ENCODE assay signal across 25 cellular contexts in the genomic region with DNA sequence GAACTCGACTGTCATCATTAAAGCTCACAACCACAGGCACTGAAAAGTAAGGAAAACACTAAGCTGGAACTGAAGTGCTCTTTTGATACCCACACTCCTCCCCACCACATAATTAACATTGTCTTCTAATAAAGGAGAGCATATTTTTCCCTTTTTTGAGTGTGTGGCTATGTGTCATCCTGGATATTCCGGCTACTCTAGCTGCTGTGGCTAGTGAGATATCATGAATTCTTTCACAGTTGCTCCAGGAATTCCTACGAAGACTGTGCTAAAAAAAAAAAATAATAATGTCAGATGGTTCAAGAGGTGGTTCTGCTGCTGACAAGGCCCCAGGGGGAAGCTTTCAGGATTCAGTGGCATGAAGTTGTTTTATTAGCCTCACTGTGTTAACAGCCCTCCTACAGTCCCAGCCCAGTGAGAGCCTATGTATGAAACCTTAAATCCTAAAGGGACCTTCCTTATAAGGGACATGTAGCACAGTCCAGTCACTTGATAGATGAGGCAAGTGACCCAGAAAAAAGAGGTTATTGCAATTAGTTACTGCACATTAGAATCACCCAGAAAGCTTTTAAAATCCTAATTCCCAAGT. TPM values are rescaled to one million over a fixed set of nuclear protein-coding genes. Genes with fewer than 3 reads are reported as not detected.
DNase-seq lines count a peak whose midpoint lies in the region; ATAC-seq and TF ChIP-seq lines count a peak whose summit lies in the region.
"Had no signal": no experiment of that assay in that cellular context is flagged by ENCODE, and none has a peak within 500 bp of the region (broad histone marks: within the 10 kb centered on the region; RNA-seq: fewer than 3 reads in every experiment).

No MANE protein-coding gene starts in this region.

- no peaks in the 10 kb centered on the region for H3K9me3 ChIP-seq in gastroesophageal sphincter
- no peaks in the 10 kb centered on the region for H3K9me3 ChIP-seq in adrenal gland (replicated peaks in 1 of 3)

- H3K27me3 Mint-ChIP-seq in nephron progenitor cell (ENCODE audit: low read depth, poor library complexity) (peaks cover 26% of the 10 kb centered on the region), glutamatergic neuron (ENCODE audit: unreplicated experiment) (no peaks in the 10 kb centered on the region)

- peak; percentile 4 for DNase-seq in nephron progenitor cell
- no peak for DNase-seq in DMS114 treated with DMSO at 0.1 percent for 48 hours (lab: John Stamatoyannopoulos, UW; ENCODE audit: unreplicated experiment)
- DNase-seq in adrenal gland: no peak
- DNase-seq in glutamatergic neuron: no peak
- DNase-seq: activated B cell treated with CpG ODN at 0.5 μM for 24 hours; activated CD4-positive, alpha-beta T cell treated with anti-CD3 and anti-CD28 coated beads, Interleukin-2, amount 50 U/mL, for 48 hours; activated CD8-positive, alpha-beta memory T cell treated with anti-CD3 and anti-CD28 coated beads, Interleukin-2, amount 50 U/mL, for 4 hours; effector CD8-positive, alpha-beta T cell; GM23248; NCI-H1105 treated with DMSO at 0.1 percent for 48 hours; NCI-H446; SHP77; stimulated activated CD4-positive, alpha-beta T cell treated with anti-CD3 and anti-CD28 coated beads, Interleukin-1b, Interleukin-23, amount 100 ng/mL, for 48 hours; T-helper 9 cell had no signal

- H3K36me3 ChIP-seq in gastroesophageal sphincter (peaks cover 0 to 43% of the 10 kb centered on the region in 2 donors), urinary bladder (ENCODE audit: insufficient read depth) (no peaks in the 10 kb centered on the region), adrenal gland (replicated peaks in 1 of 2) (no peaks in the 10 kb centered on the region)
- H3K36me3 ChIP-seq: neural progenitor cell had no signal

- no peaks in the 10 kb centered on the region for H3K36me3 Mint-ChIP-seq in nephron progenitor cell (ENCODE audit: low read depth)
- no peaks in the 10 kb centered on the region for H3K36me3 Mint-ChIP-seq in glutamatergic neuron (ENCODE audit: unreplicated experiment)
- H3K36me3 Mint-ChIP-seq: activated naive CD8-positive, alpha-beta T cell; brain; neural progenitor cell had no signal

- no peak overlapping the region for H3K27ac Mint-ChIP-seq in nephron progenitor cell
- H3K27ac Mint-ChIP-seq in glutamatergic neuron (ENCODE audit: unreplicated experiment): no peak overlapping the region
- H3K27ac Mint-ChIP-seq: activated B cell treated with CpG ODN at 0.5 μM for 24 hours; activated naive CD8-positive, alpha-beta T cell; activated T-helper 2 cell treated with anti-CD3 and anti-CD28 coated beads, Interferon-gamma antibody, Interleukin-2, Interleukin-4, amounts not matched to agents 10 μg/mL and 5 μg/mL and 100 μg/mL, durations not matched to agents 14 hours and 24 hours and 36 hours; brain; IgD-negative memory B cell; neural progenitor cell had no signal

- no peak for TF ChIP-seq POLR2A in gastroesophageal sphincter (IDR thresholded peaks at IDR 0.05)
- TF ChIP-seq POLR2A in adrenal gland (IDR thresholded peaks at IDR 0.05): no peak

- H3K4me3 Mint-ChIP-seq in nephron progenitor cell (no peak overlapping the region), glutamatergic neuron (ENCODE audit: unreplicated experiment) (no peak overlapping the region)
- H3K4me3 Mint-ChIP-seq: activated B cell treated with CpG ODN at 0.5 μM for 24 hours; activated naive CD8-positive, alpha-beta T cell; brain; IgD-negative memory B cell; neural progenitor cell had no signal

- intact Hi-C loops in adrenal gland (cut with DNase I): no loop called here

- peaks cover under 1% of the 10 kb centered on the region for H3K9me3 Mint-ChIP-seq in nephron progenitor cell
- no peaks in the 10 kb centered on the region for H3K9me3 Mint-ChIP-seq in glutamatergic neuron (ENCODE audit: unreplicated experiment)
- H3K9me3 Mint-ChIP-seq: activated B cell treated with CpG ODN at 0.5 μM for 24 hours; activated T-helper 2 cell treated with anti-CD3 and anti-CD28 coated beads, Interferon-gamma antibody, Interleukin-2, Interleukin-4, amounts not matched to agents 10 μg/mL and 5 μg/mL and 100 μg/mL, durations not matched to agents 14 hours and 24 hours and 36 hours; IgD-negative memory B cell; neural progenitor cell had no signal

- TF ChIP-seq CTCF in VCaP (conservative IDR thresholded peaks at IDR 0.05) (no peak), gastroesophageal sphincter (IDR thresholded peaks at IDR 0.05) (no peak), nephron progenitor cell (IDR thresholded peaks at IDR 0.05) (no peak), adrenal gland (IDR thresholded peaks at IDR 0.05) (no peak), glutamatergic neuron (IDR thresholded peaks at IDR 0.05; ENCODE audit: partially characterized antibody, unreplicated experiment) (no peak)

- WGBS in gastroesophageal sphincter (ENCODE audit: low coverage in 1 of 2), 2 donors: 11 to 20% methylated on average over 3 of the region's 3 CpGs
- 39% methylated on average over 3 of the region's 3 CpGs for WGBS in urinary bladder
- 43 to 62% (median 51%) methylated on average over 3 of the region's 3 CpGs for WGBS in adrenal gland, 4 donors

- no peak for TF ChIP-seq EP300 in gastroesophageal sphincter (IDR thresholded peaks at IDR 0.05)

- ATAC-seq in gastroesophageal sphincter: peak; percentile 52

- peaks cover 16 to 93% (median 29%) of the 10 kb centered on the region in 3 donors for H3K4me1 ChIP-seq in gastroesophageal sphincter
- no peaks in the 10 kb centered on the region for H3K4me1 ChIP-seq in urinary bladder (ENCODE audit: insufficient read depth)
- peaks cover 5 to 22% of the 10 kb centered on the region in 2 donors for H3K4me1 ChIP-seq in adrenal gland (replicated peaks in 1 of 2)
- H3K4me1 ChIP-seq: neural progenitor cell had no signal

- H3K4me1 Mint-ChIP-seq in nephron progenitor cell: peaks cover 18% of the 10 kb centered on the region
- H3K4me1 Mint-ChIP-seq in glutamatergic neuron (ENCODE audit: low read depth, unreplicated experiment): peaks cover 9% of the 10 kb centered on the region
- H3K4me1 Mint-ChIP-seq: activated B cell treated with CpG ODN at 0.5 μM for 24 hours, IgD-negative memory B cell had no signal

- H3K4me3 ChIP-seq in gastroesophageal sphincter (no peak overlapping the region), urinary bladder (ENCODE audit: low read depth, low read length) (no peak overlapping the region), adrenal gland (no peak overlapping the region)
- H3K4me3 ChIP-seq: GM23248, neural progenitor cell had no signal

- H3K27me3 ChIP-seq in gastroesophageal sphincter (no peaks in the 10 kb centered on the region), adrenal gland (no peaks in the 10 kb centered on the region)

- H3K27ac ChIP-seq in VCaP (peak overlapping the region; percentile 76; the same call in 1 of the 2 replicates), gastroesophageal sphincter (peak overlapping the region; percentile 80 to 87 (median 86)), urinary bladder (ENCODE audit: low read depth) (peak overlapping the region; percentile 18), adrenal gland (peak overlapping the region in 1 of 5 donors; percentile 58)
- H3K27ac ChIP-seq: GM23248, neural progenitor cell had no signal

RNA-seq across cellular contexts. Expression of a gene that starts 46.6 kb away (rescaled TPM):
- total RNA-seq in gastroesophageal sphincter (under 1 TPM in 1 of 4 donors, not detected in 3; 0.67 TPM), urinary bladder (not detected), adrenal gland (not detected), glutamatergic neuron (ENCODE audit: unreplicated experiment) (not detected)
- polyA plus RNA-seq in urinary bladder (0.24 TPM), adrenal gland (not detected)
- total RNA-seq: activated B cell treated with CpG ODN at 0.5 μM for 24 hours; activated T-helper 2 cell treated with anti-CD3 and anti-CD28 coated beads, Interferon-gamma antibody, Interleukin-2, Interleukin-4, amounts not matched to agents 10 μg/mL and 5 μg/mL and 100 μg/mL, durations not matched to agents 14 hours and 24 hours and 36 hours; epithelial cell of proximal tubule; GM23248; skeletal muscle tissue had no signal
- polyA plus RNA-seq: GM23248, IgD-negative memory B cell, liver had no signal
